ENCODE assay signal across 8 cellular contexts in the genomic region with DNA sequence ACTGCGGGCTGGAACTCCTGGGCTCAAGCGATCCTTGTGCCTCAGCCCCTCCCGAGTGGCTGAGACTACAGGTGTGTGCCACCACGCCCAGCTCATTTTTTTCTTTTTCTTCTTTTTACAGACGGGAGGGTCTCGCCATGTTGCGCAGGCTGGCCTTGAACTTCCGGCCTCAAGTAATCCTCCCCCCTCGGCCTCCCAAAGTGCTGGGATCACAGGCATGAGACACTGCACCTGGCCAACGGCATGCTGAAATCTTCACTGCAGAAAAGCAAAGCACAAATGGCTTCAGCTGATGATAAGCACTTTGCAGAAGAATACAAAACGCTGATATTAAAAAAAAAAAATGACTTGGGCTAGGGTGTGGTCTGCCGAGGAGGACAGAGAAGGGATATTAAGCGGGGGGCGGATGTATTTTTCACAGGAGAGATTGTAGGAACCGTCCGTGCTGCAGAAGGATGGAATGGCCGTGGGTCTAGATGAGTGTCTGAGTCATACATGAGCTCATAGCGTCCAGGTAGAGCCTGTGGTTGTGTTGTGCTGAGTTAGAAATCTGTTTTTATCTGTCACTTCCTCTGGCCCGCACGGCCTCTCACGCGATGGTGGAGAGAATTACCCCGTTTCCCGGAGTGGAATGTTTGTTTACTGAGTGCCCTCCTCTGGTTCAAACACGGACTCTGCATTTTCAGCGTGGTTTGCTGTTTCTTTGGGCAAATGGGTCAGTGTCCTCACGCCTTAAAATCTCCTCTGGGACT. TPM values are rescaled to one million over a fixed set of nuclear protein-coding genes. Genes with fewer than 3 reads are reported as not detected.
A peak's percentile ranks its signal among the peaks of the same experiment; 100 is the strongest.
DNase-seq lines count a peak whose midpoint lies in the region; ATAC-seq and TF ChIP-seq lines count a peak whose summit lies in the region.

No MANE protein-coding gene starts in this region.

- H3K27me3 Mint-ChIP-seq in osteocyte (ENCODE audit: unreplicated experiment), result no peaks in the 10 kb centered on the region

- no peaks in the 10 kb centered on the region for H3K9me3 Mint-ChIP-seq in osteocyte (ENCODE audit: unreplicated experiment)

- H3K4me1 Mint-ChIP-seq in osteocyte (ENCODE audit: unreplicated experiment), result peaks cover 2% of the 10 kb centered on the region

- H3K79me2 ChIP-seq in PC-3 (ENCODE audit: low read length), result no peaks in the 10 kb centered on the region

- no peaks in the 10 kb centered on the region for H3F3A ChIP-seq in PC-3 (ENCODE audit: low read length, unreplicated experiment)

- H3K27me3 ChIP-seq in PC-3 (ENCODE audit: low read length), result no peaks in the 10 kb centered on the region

- H3K4me3 Mint-ChIP-seq in osteocyte (ENCODE audit: unreplicated experiment), result no peak overlapping the region

- H3K9me2 ChIP-seq in PC-3 (replicated peaks; ENCODE audit: low read length), result no peaks in the 10 kb centered on the region

- no peaks in the 10 kb centered on the region for H3K9me3 ChIP-seq in PC-3 (ENCODE audit: low read length)

- H3K9ac ChIP-seq in PC-3 (ENCODE audit: low read length), result peak overlapping the region; percentile 38

- no peaks in the 10 kb centered on the region for H3K36me3 ChIP-seq in PC-3 (ENCODE audit: low read depth, low read length)

- intact Hi-C loops in PC-3 (cut with micrococcal nuclease), result loop anchor here (5.0 kb wide), 1 partner anchor 336 kb away; no protein-coding TSS in a partner anchor

- TF ChIP-seq CTCF in PC-3 (conservative IDR thresholded peaks at IDR 0.05; ENCODE audit: low read depth, low read length) (no peak), osteocyte (IDR thresholded peaks at IDR 0.05) (no peak)

- no peak overlapping the region; the same call in 1 of the 2 replicates for H3K4me3 ChIP-seq in PC-3 (ENCODE audit: low read length)

- H4K20me1 ChIP-seq in PC-3 (ENCODE audit: low read length), result no peaks in the 10 kb centered on the region

- peak; percentile 75 for ATAC-seq in GM18508 (IDR thresholded peaks at IDR 0.05; ENCODE audit: insufficient read depth, unreplicated experiment)
- ATAC-seq in HG02678 (IDR thresholded peaks at IDR 0.05; ENCODE audit: unreplicated experiment), result peak; percentile 68
- peak; percentile 79 for ATAC-seq in PC-3

- CTCF ChIA-PET in PC-3 (lab: Charles Lee), result no interaction called here

- peak; percentile 70 for DNase-seq in PC-3
- peak; percentile 67 for DNase-seq in activated T-helper 9 cell treated with anti-CD3 and anti-CD28 coated beads, Interleukin-2, amount 50 U/mL, for 16 hours (ENCODE audit: low read depth)
- DNase-seq in stimulated activated CD4-positive, alpha-beta T cell treated with anti-CD3 and anti-CD28 coated beads, Interleukin-15, amount 100 ng/mL, for 24 hours, result peak; percentile 75
- DNase-seq in osteocyte (ENCODE audit: extremely low spot score, unreplicated experiment), result no peak
- no peak for DNase-seq in OCI-M2 (lab: John Stamatoyannopoulos, UW; ENCODE audit: unreplicated experiment)
- DNase-seq in Kasumi-1 (lab: John Stamatoyannopoulos, UW), result no peak

- H3K27ac ChIP-seq in PC-3 (ENCODE audit: low read length), result peak overlapping the region; percentile 57

- H3K27ac Mint-ChIP-seq in osteocyte (ENCODE audit: unreplicated experiment), result no peak overlapping the region

- peaks cover 5% of the 10 kb centered on the region; the same call in 1 of the 2 replicates for H3K4me1 ChIP-seq in PC-3 (ENCODE audit: insufficient read depth, low read length)

- BruUV-seq in PC-3 (replicated peaks; lab: Mats Ljungman, UMichigan), result no TSS peak

- H3K36me3 Mint-ChIP-seq in osteocyte (ENCODE audit: unreplicated experiment), result no peaks in the 10 kb centered on the region

- H3K4me2 ChIP-seq in PC-3 (ENCODE audit: low read length), result peak overlapping the region; percentile 43

- POLR2A ChIA-PET in PC-3 (lab: Charles Lee; ENCODE audit: unreplicated experiment), result no interaction called here

- H2AFZ ChIP-seq in PC-3 (ENCODE audit: low read length), result peak overlapping the region; percentile 48

RNA-seq across cellular contexts. Expression of a gene that starts 8.5 kb away (rescaled TPM):
- total RNA-seq in PC-3 (2014; rRNA removed) (36.8 and 41.5 TPM in 2 replicates), osteocyte (43.6 and 48.7 TPM in 2 replicates)

RNA-seq across cellular contexts. Expression of a gene that starts 32.0 kb away (rescaled TPM):
- not detected in 2 replicates for total RNA-seq in PC-3 (2014; rRNA removed)
- not detected in 2 replicates for total RNA-seq in osteocyte

RNA-seq across cellular contexts. Expression of a gene that starts 45.9 kb away (rescaled TPM):
- total RNA-seq in PC-3 (2014; rRNA removed) (not detected in 2 replicates), osteocyte (not detected in 2 replicates)

Comparison
In these comparisons a context has a peak if more than half of its experiments do, and no peak if none do; other contexts are left out.
1. DNase-seq: peak in PC-3 (single experiment), activated T-helper 9 cell treated with anti-CD3 and anti-CD28 coated beads, Interleukin-2, amount 50 U/mL, for 16 hours (single experiment) and stimulated activated CD4-positive, alpha-beta T cell treated with anti-CD3 and anti-CD28 coated beads, Interleukin-15, amount 100 ng/mL, for 24 hours (single experiment); none in osteocyte (single experiment), OCI-M2 (single experiment) and Kasumi-1 (0 of 2).
2. Peak in every context shown above with its lines, with median percentiles within 50 percentile points of each other: ATAC-seq.